Comparison of ENCODE assay signal across 20 cellular contexts in genomic region chr3:109899930-109900329, GRCh38.
A peak's percentile ranks its signal among the peaks of the same experiment; 100 is the strongest.
DNase-seq lines count a peak whose midpoint lies in the region; ATAC-seq, FAIRE-seq and TF ChIP-seq lines count a peak whose summit lies in the region.
"Had no signal": no experiment of that assay in that cellular context is flagged by ENCODE, and none has a peak within 500 bp of the region (broad histone marks: within the 10 kb centered on the region; RNA-seq: fewer than 3 reads in every experiment).

No MANE protein-coding gene starts in this region.

- TF ChIP-seq CTCF in CD8-positive, alpha-beta T cell (IDR thresholded peaks at IDR 0.05), result no peak
- TF ChIP-seq CTCF in endodermal cell (conservative IDR thresholded peaks at IDR 0.05), result no peak
- no peak for TF ChIP-seq CTCF in D721Med (IDR thresholded peaks at IDR 0.05; ENCODE audit: insufficient read depth, missing control alignments)

- H3K36me3 ChIP-seq in CD8-positive, alpha-beta T cell (ENCODE audit: insufficient read depth, low read length), result no peaks in the 10 kb centered on the region
- no peaks in the 10 kb centered on the region for H3K36me3 ChIP-seq in H7 (replicated peaks; ENCODE audit: control insufficient read depth, insufficient read depth, low read length)
- H3K36me3 ChIP-seq in endodermal cell (ENCODE audit: control insufficient read depth, insufficient read depth, low read length), result no peaks in the 10 kb centered on the region
- H3K36me3 ChIP-seq: MG63, SJSA1 had no signal

- in situ Hi-C loops in KBM-7 (cut with MboI; ENCODE audit: low pct_unique_long_range_greater_than_20kb, low sequenced_read_pairs), result no loop called here

- H3K9me3 ChIP-seq in CD8-positive, alpha-beta T cell (ENCODE audit: low read length), result no peaks in the 10 kb centered on the region
- peaks cover 10% of the 10 kb centered on the region for H3K9me3 ChIP-seq in endodermal cell (ENCODE audit: control insufficient read depth, low read length)
- H3K9me3 ChIP-seq: A549, MG63, SJSA1 had no signal

- H3K9ac ChIP-seq in endodermal cell (ENCODE audit: extremely low read depth, low read length, poor library complexity, severe bottlenecking), result no peak overlapping the region

- no peak overlapping the region for H3K4me3 ChIP-seq in CD8-positive, alpha-beta T cell (ENCODE audit: low read depth, low read length)
- H3K4me3 ChIP-seq in H7 (ENCODE audit: insufficient read depth, low read depth, low read length) (no peak overlapping the region), endodermal cell (ENCODE audit: low read length) (no peak overlapping the region)
- H3K4me3 ChIP-seq: A549, MG63, SJSA1 had no signal

- no peak for DNase-seq in CD8-positive, alpha-beta T cell
- peak; percentile 1 for DNase-seq in H7
- DNase-seq in NCI-H748 (lab: John Stamatoyannopoulos, UW; ENCODE audit: unreplicated experiment), result peak; percentile 64
- DNase-seq in endodermal cell, result no peak
- DNase-seq in frontal cortex (ENCODE audit: low spot score in 2 of 2), result no peak
- no peak for DNase-seq in cardiac septum (ENCODE audit: low spot score)
- DNase-seq in D721Med (ENCODE audit: insufficient read length, low spot score), result no peak
- DNase-seq in KBM-7, result no peak
- DNase-seq: Caco-2, MG63, NCI-H187 treated with DMSO at 0.1 percent for 48 hours, NCI-H2227 treated with DMSO at 0.1 percent for 48 hours, NCI-H82 had no signal

- CTCF ChIA-PET in CD8-positive, alpha-beta T cell (lab: Charles Lee), result interaction anchor here (1.1 kb wide), 1 partner anchor 12 kb away, joined by 4 read pairs; no protein-coding TSS in a partner anchor

- intact Hi-C loops in CD8-positive, alpha-beta T cell (cut with DNase I, micrococcal nuclease), result loop anchor here in 1 of 2 experiments (5.0 kb wide), 1 partner anchor 168 kb away; no protein-coding TSS in a partner anchor
- intact Hi-C loops in cardiac septum (cut with DNase I), result no loop called here

- no peaks in the 10 kb centered on the region for H3K27me3 ChIP-seq in CD8-positive, alpha-beta T cell (ENCODE audit: insufficient read depth, low read length)
- H3K27me3 ChIP-seq in H7 (ENCODE audit: control insufficient read depth, insufficient read depth, low read length), result no peaks in the 10 kb centered on the region
- H3K27me3 ChIP-seq in endodermal cell (ENCODE audit: control insufficient read depth, insufficient read depth, low read length, poor library complexity, severe bottlenecking), result no peaks in the 10 kb centered on the region
- H3K27me3 ChIP-seq: MG63, SJSA1 had no signal

- no peak overlapping the region for H3K27ac Mint-ChIP-seq in CD8-positive, alpha-beta T cell
- no peak overlapping the region for H3K27ac Mint-ChIP-seq in endodermal cell
- H3K27ac Mint-ChIP-seq: B cell, CD14-positive monocyte had no signal

- no peak for FAIRE-seq in frontal cortex (lab: Jason Lieb, UNC)
- FAIRE-seq in D721Med (lab: Jason Lieb, UNC), result no peak
- FAIRE-seq: G401.6, GM19239, H54 had no signal

- no peak for ATAC-seq in CD8-positive, alpha-beta T cell
- ATAC-seq: A549 had no signal

- peaks cover 13% of the 10 kb centered on the region for H3K4me1 ChIP-seq in CD8-positive, alpha-beta T cell (ENCODE audit: insufficient read depth, low read length)
- H3K4me1 ChIP-seq in endodermal cell (ENCODE audit: control insufficient read depth, insufficient read depth, low read length), result no peaks in the 10 kb centered on the region
- H3K4me1 ChIP-seq: A549, SJSA1 had no signal

- no peaks in the 10 kb centered on the region for H3K27me3 Mint-ChIP-seq in CD8-positive, alpha-beta T cell (ENCODE audit: low read depth)
- no peaks in the 10 kb centered on the region for H3K27me3 Mint-ChIP-seq in endodermal cell (ENCODE audit: insufficient read depth)
- H3K27me3 Mint-ChIP-seq: B cell had no signal

- peaks cover 20% of the 10 kb centered on the region for H3K4me1 Mint-ChIP-seq in CD8-positive, alpha-beta T cell (ENCODE audit: low read depth)
- H3K4me1 Mint-ChIP-seq in endodermal cell, result peaks cover 11% of the 10 kb centered on the region
- H3K4me1 Mint-ChIP-seq: B cell, CD14-positive monocyte had no signal

- H3K27ac ChIP-seq in CD8-positive, alpha-beta T cell (ENCODE audit: low read depth, low read length), result no peak overlapping the region
- peak overlapping the region; percentile 40 for H3K27ac ChIP-seq in endodermal cell (ENCODE audit: low read depth, low read length)
- H3K27ac ChIP-seq: A549, SJSA1 had no signal

- POLR2A ChIA-PET in CD8-positive, alpha-beta T cell (lab: Charles Lee), result no interaction called here

- WGBS in endodermal cell (ENCODE audit: insufficient coverage in 1 of 2, insufficient read length in 1 of 2), 2 experiments, result 83 to 90% methylated on average over 1 to 2 of the region's 2 CpGs

- no peaks in the 10 kb centered on the region for H3K36me3 Mint-ChIP-seq in CD8-positive, alpha-beta T cell
- H3K36me3 Mint-ChIP-seq in endodermal cell (ENCODE audit: low read depth), result no peaks in the 10 kb centered on the region
- H3K36me3 Mint-ChIP-seq: CD14-positive monocyte had no signal

- no peaks in the 10 kb centered on the region for H3K9me3 Mint-ChIP-seq in CD8-positive, alpha-beta T cell
- H3K9me3 Mint-ChIP-seq in endodermal cell, result peaks cover 4% of the 10 kb centered on the region

- H3K4me3 Mint-ChIP-seq in CD8-positive, alpha-beta T cell, result peak overlapping the region; percentile 42
- H3K4me3 Mint-ChIP-seq in endodermal cell, result no peak overlapping the region
- H3K4me3 Mint-ChIP-seq: B cell, CD14-positive monocyte had no signal

Comparison
In these comparisons a context has a peak if more than half of its experiments do, and no peak if none do; other contexts are left out.
1. DNase-seq: peak in H7 (single experiment) and NCI-H748 (single experiment); none in CD8-positive, alpha-beta T cell (0 of 7), endodermal cell (single experiment), frontal cortex (0 of 2), cardiac septum (single experiment), D721Med (single experiment) and KBM-7 (single experiment).